24 cellular contexts compared by ENCODE assay signal in the genomic region with DNA sequence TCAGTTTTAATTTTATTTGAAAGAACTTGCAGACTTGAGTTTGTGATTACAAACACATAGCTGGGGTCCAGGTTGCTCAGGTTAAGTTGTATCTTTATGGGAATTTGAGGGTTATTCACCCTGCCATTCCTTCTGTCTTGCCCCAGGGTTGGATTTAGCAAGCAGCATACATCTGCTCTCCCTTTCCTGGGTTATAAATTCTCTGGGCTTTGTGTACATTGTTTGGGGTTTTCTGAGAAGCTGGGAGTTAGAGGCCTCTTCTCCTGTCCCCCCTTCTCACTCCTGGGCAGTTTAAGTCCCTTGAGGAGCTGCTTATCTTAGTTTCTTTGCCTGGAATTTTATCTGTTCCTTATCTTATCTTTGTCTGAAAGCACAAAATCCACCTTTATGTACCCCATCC.
DNase-seq lines count a peak whose midpoint lies in the region; ATAC-seq and TF ChIP-seq lines count a peak whose summit lies in the region.
"Had no signal": no experiment of that assay in that cellular context is flagged by ENCODE, and none has a peak within 500 bp of the region (broad histone marks: within the 10 kb centered on the region; RNA-seq: fewer than 3 reads in every experiment).

No MANE protein-coding gene starts in this region.

- ATAC-seq in upper lobe of right lung = no peak
- no peak for ATAC-seq in mucosa of descending colon
- ATAC-seq in GM21619 (IDR thresholded peaks at IDR 0.05; ENCODE audit: unreplicated experiment) = no peak

- intact Hi-C loops in upper lobe of right lung (cut with DNase I) = no loop called here
- intact Hi-C loops in mucosa of descending colon (cut with DNase I, micrococcal nuclease) = no loop called here

- H3K4me3 ChIP-seq in upper lobe of right lung = no peak overlapping the region
- no peak overlapping the region for H3K4me3 ChIP-seq in mucosa of descending colon
- H3K4me3 ChIP-seq: BLaER1 treated with 17β-estradiol and CSF1 and Interleukin-3, amounts not matched to agents 10 nM and 100 nM; Peyer's patch; SJSA1 had no signal

- no peaks in the 10 kb centered on the region for H3K27me3 ChIP-seq in upper lobe of right lung
- H3K27me3 ChIP-seq: BLaER1 treated with 17β-estradiol and CSF1 and Interleukin-3, amounts not matched to agents 10 nM and 100 nM; Peyer's patch; SJSA1 had no signal

- no peaks in the 10 kb centered on the region for H3K9me3 Mint-ChIP-seq in activated naive CD4-positive, alpha-beta T cell treated with anti-CD3 and anti-CD28 coated beads, Interleukin-2, amount 10 ng/mL, durations not matched to agents 7 days and 5 days
- H3K9me3 Mint-ChIP-seq in brain = peaks cover 0 to 5% (median 0%) of the 10 kb centered on the region in 5 experiments
- no peaks in the 10 kb centered on the region for H3K9me3 Mint-ChIP-seq in nephron
- no peaks in the 10 kb centered on the region for H3K9me3 Mint-ChIP-seq in type B pancreatic cell
- H3K9me3 Mint-ChIP-seq: CD4-positive, alpha-beta memory T cell; HFFc6 had no signal

- peaks cover 6% of the 10 kb centered on the region for H3K4me1 ChIP-seq in upper lobe of right lung
- no peaks in the 10 kb centered on the region for H3K4me1 ChIP-seq in mucosa of descending colon (ENCODE audit: low read depth)
- H3K4me1 ChIP-seq: Peyer's patch, SJSA1 had no signal

- no peak overlapping the region for H3K27ac ChIP-seq in upper lobe of right lung
- H3K27ac ChIP-seq: 22Rv1; BLaER1 treated with 17β-estradiol and CSF1 and Interleukin-3, amounts not matched to agents 10 nM and 100 nM; Peyer's patch; SJSA1 had no signal

- CTCF ChIA-PET in activated naive CD4-positive, alpha-beta T cell treated with anti-CD3 and anti-CD28 coated beads, Interleukin-2, amount 10 ng/mL, durations not matched to agents 7 days and 5 days (lab: Charles Lee) = no interaction called here

- no peak overlapping the region for H3K4me3 Mint-ChIP-seq in activated naive CD4-positive, alpha-beta T cell treated with anti-CD3 and anti-CD28 coated beads, Interleukin-2, amount 10 ng/mL, durations not matched to agents 7 days and 5 days
- H3K4me3 Mint-ChIP-seq in brain (no peak overlapping the region), nephron (no peak overlapping the region), type B pancreatic cell (no peak overlapping the region)
- H3K4me3 Mint-ChIP-seq: CD4-positive, alpha-beta memory T cell; HFFc6 had no signal

- H3K9me3 ChIP-seq in upper lobe of right lung (no peaks in the 10 kb centered on the region), mucosa of descending colon (no peaks in the 10 kb centered on the region)
- H3K9me3 ChIP-seq: BLaER1 treated with 17β-estradiol and CSF1 and Interleukin-3, amounts not matched to agents 10 nM and 100 nM; Peyer's patch; SJSA1 had no signal

- H3K27me3 Mint-ChIP-seq in activated naive CD4-positive, alpha-beta T cell treated with anti-CD3 and anti-CD28 coated beads, Interleukin-2, amount 10 ng/mL, durations not matched to agents 7 days and 5 days = peaks cover 40% of the 10 kb centered on the region
- H3K27me3 Mint-ChIP-seq in brain = no peaks in the 10 kb centered on the region
- H3K27me3 Mint-ChIP-seq in nephron (ENCODE audit: low read depth) = no peaks in the 10 kb centered on the region
- no peaks in the 10 kb centered on the region for H3K27me3 Mint-ChIP-seq in type B pancreatic cell

- no peaks in the 10 kb centered on the region for H3K36me3 ChIP-seq in upper lobe of right lung
- H3K36me3 ChIP-seq in mucosa of descending colon (ENCODE audit: low read depth) = no peaks in the 10 kb centered on the region
- H3K36me3 ChIP-seq: BLaER1 treated with 17β-estradiol and CSF1 and Interleukin-3, amounts not matched to agents 10 nM and 100 nM; Peyer's patch; SJSA1 had no signal

- peaks cover 13% of the 10 kb centered on the region for H3K4me1 Mint-ChIP-seq in activated naive CD4-positive, alpha-beta T cell treated with anti-CD3 and anti-CD28 coated beads, Interleukin-2, amount 10 ng/mL, durations not matched to agents 7 days and 5 days
- H3K4me1 Mint-ChIP-seq in brain (peaks cover 56% of the 10 kb centered on the region), nephron (peaks cover 75% of the 10 kb centered on the region), type B pancreatic cell (ENCODE audit: unreplicated experiment) (peaks cover 49% of the 10 kb centered on the region)

- TF ChIP-seq CTCF in brain (conservative IDR thresholded peaks at IDR 0.05) (no peak), nephron (IDR thresholded peaks at IDR 0.05; ENCODE audit: unreplicated experiment in 3 of 3) (no peak), type B pancreatic cell (conservative IDR thresholded peaks at IDR 0.05) (no peak), upper lobe of right lung (IDR thresholded peaks at IDR 0.05) (no peak), mucosa of descending colon (IDR thresholded peaks at IDR 0.05) (no peak)

- no peak overlapping the region for H3K27ac Mint-ChIP-seq in activated naive CD4-positive, alpha-beta T cell treated with anti-CD3 and anti-CD28 coated beads, Interleukin-2, amount 10 ng/mL, durations not matched to agents 7 days and 5 days
- H3K27ac Mint-ChIP-seq in brain = peak overlapping the region in 3 of 5 experiments; percentile 62 to 93 (median 79)
- H3K27ac Mint-ChIP-seq in nephron = peak overlapping the region; percentile 71 to 93 (median 85)
- H3K27ac Mint-ChIP-seq in type B pancreatic cell = peak overlapping the region; percentile 81
- H3K27ac Mint-ChIP-seq: CD4-positive, alpha-beta memory T cell; HFFc6 had no signal

- DNase-seq in activated naive CD4-positive, alpha-beta T cell treated with anti-CD3 and anti-CD28 coated beads, Interleukin-2, amount 10 ng/mL, durations not matched to agents 7 days and 5 days = peak; percentile 6
- no peak for DNase-seq in activated naive CD4-positive, alpha-beta T cell treated with anti-CD3 and anti-CD28 coated beads, Interleukin-2, amount 50 U/mL, for 16 hours
- DNase-seq in type B pancreatic cell (ENCODE audit: extremely low spot score, unreplicated experiment) (no peak), upper lobe of right lung (no peak), mucosa of descending colon (no peak)
- DNase-seq: ACHN; CD4-positive, alpha-beta memory T cell; GF-D8; HFFc6; KBM-7; NCI-H1092; NCI-H1436; NCI-H1930; NCI-H2227 treated with DMSO at 0.1 percent for 48 hours; NCI-H510A treated with DMSO at 0.1 percent for 48 hours; NCI-H748 treated with DMSO at 0.1 percent for 48 hours; NK-92 treated with Interleukin-12 subunit alpha and Interleukin-12 subunit beta, amount 100 ng/mL, for 24 hours; Peyer's patch had no signal

- peaks cover 3% of the 10 kb centered on the region for H3K36me3 Mint-ChIP-seq in activated naive CD4-positive, alpha-beta T cell treated with anti-CD3 and anti-CD28 coated beads, Interleukin-2, amount 10 ng/mL, durations not matched to agents 7 days and 5 days
- H3K36me3 Mint-ChIP-seq in brain (no peaks in the 10 kb centered on the region), nephron (ENCODE audit: low read depth) (no peaks in the 10 kb centered on the region), type B pancreatic cell (no peaks in the 10 kb centered on the region)
- H3K36me3 Mint-ChIP-seq: CD4-positive, alpha-beta memory T cell had no signal
